In the genomic region with DNA sequence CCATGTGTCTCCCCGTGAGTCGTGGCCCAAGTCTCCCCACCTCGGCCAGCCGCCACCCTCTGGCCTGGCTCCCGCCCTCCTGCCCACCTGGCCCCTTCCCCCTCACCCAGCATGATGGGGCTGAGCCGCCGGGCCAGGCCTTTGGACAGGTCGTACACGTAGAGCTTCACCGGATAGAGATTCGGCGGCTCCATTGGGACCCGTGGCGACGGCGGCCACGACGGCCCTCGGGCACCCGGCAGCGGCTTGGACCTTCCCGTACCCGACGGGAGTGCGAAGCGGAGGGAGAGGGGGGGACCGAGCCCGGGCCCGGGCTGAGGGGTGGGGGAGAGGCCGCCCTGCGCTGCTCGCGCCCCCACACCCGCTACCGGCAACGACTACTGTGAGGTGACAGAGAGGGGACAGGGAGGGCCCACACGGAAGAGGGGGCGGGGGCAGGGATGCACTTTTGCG, we compare ENCODE assay signal across 1 cellular context.
TF ChIP-seq lines count a peak whose summit lies in the region.

TSS of gene DESI1 (minus strand) at position 398 of the 453 bp plus-strand sequence. CDS start at position 194, 204 bp downstream.

TF ChIP-seq in HepG2, 621 proteins besides CTCF, POLR2A, EP300 and RAD21 (continued from another document and continues in another):
- TF ChIP-seq NR2F6 (IDR thresholded peaks at IDR 0.05) (no peak), NR2F6 (CRISPR knock-in tag; IDR thresholded peaks at IDR 0.05) (no peak; the same call in 1 of the 2 replicates), ZZZ3 (CRISPR knock-in tag; IDR thresholded peaks at IDR 0.05; ENCODE audit: borderline replicate concordance) (no peak), CCAR2 (optimal IDR thresholded peaks at IDR 0.05; ENCODE audit: low read depth, low read length) (no peak), MED1 (CRISPR knock-in tag; IDR thresholded peaks at IDR 0.05) (peak; percentile 55; the same call in 1 of the 2 replicates), ZNF282 (IDR thresholded peaks at IDR 0.05; ENCODE audit: partially characterized antibody) (no peak), ZNF253 (CRISPR knock-in tag; IDR thresholded peaks at IDR 0.05; ENCODE audit: borderline replicate concordance) (peak; percentile 72; the same call in 1 of the 2 replicates), ZBTB37 (CRISPR knock-in tag; IDR thresholded peaks at IDR 0.05) (no peak), ZBTB42 (CRISPR knock-in tag; IDR thresholded peaks at IDR 0.05) (no peak), MLX (CRISPR knock-in tag; IDR thresholded peaks at IDR 0.05) (no peak), HIVEP1 (CRISPR knock-in tag; IDR thresholded peaks at IDR 0.05) (no peak; the same call in 1 of the 2 replicates), MTF1 (CRISPR knock-in tag; IDR thresholded peaks at IDR 0.05) (no peak), ZNF569 (CRISPR knock-in tag; IDR thresholded peaks at IDR 0.05; ENCODE audit: borderline replicate concordance) (no peak), ZNF329 (CRISPR knock-in tag; IDR thresholded peaks at IDR 0.05; ENCODE audit: low read depth) (no peak), IKZF1 (IDR thresholded peaks at IDR 0.05) (no peak), ZBTB20 (CRISPR knock-in tag; IDR thresholded peaks at IDR 0.05; ENCODE audit: borderline replicate concordance, low read depth) (no peak), ZNF567 (CRISPR knock-in tag; IDR thresholded peaks at IDR 0.05; ENCODE audit: borderline replicate concordance) (no peak), ZNF7 (CRISPR knock-in tag; IDR thresholded peaks at IDR 0.05) (no peak), NCOA2 (CRISPR knock-in tag; IDR thresholded peaks at IDR 0.05) (no peak), RXRB (CRISPR knock-in tag; IDR thresholded peaks at IDR 0.05; ENCODE audit: borderline replicate concordance) (peak; percentile 32; the same call in 1 of the 2 replicates), AHR (CRISPR knock-in tag; IDR thresholded peaks at IDR 0.05) (no peak), PRPF4 (IDR thresholded peaks at IDR 0.05; ENCODE audit: low read depth, low read length, poor library complexity, severe bottlenecking) (no peak), CREM (IDR thresholded peaks at IDR 0.05) (no peak), CREM (CRISPR knock-in tag; IDR thresholded peaks at IDR 0.05) (no peak), ZNF891 (CRISPR knock-in tag; IDR thresholded peaks at IDR 0.05) (no peak), AGO2 (optimal IDR thresholded peaks at IDR 0.05; ENCODE audit: low read depth, low read length) (no peak), ZFP62 (CRISPR knock-in tag; IDR thresholded peaks at IDR 0.05) (no peak), ZNF572 (CRISPR knock-in tag; IDR thresholded peaks at IDR 0.05) (0 out of 2 replicates have a peak, but pooled peaks have one; percentile 68), REL (CRISPR knock-in tag; conservative IDR thresholded peaks at IDR 0.05) (no peak), ZNF510 (CRISPR knock-in tag; IDR thresholded peaks at IDR 0.05; ENCODE audit: low read depth) (no peak), ZNF251 (CRISPR knock-in tag; IDR thresholded peaks at IDR 0.05) (no peak), SIX1 (CRISPR knock-in tag; IDR thresholded peaks at IDR 0.05; ENCODE audit: borderline replicate concordance) (no peak), ZMYM2 (CRISPR knock-in tag; IDR thresholded peaks at IDR 0.05) (0 out of 2 replicates have a peak, but pooled peaks have one; percentile 45), PHF20 (CRISPR knock-in tag; IDR thresholded peaks at IDR 0.05) (no peak), IKZF4 (CRISPR knock-in tag; IDR thresholded peaks at IDR 0.05; ENCODE audit: borderline replicate concordance, low read depth, not compliant biosample characterization) (no peak), TCF12 (IDR thresholded peaks at IDR 0.05) (no peak), TCF12 (CRISPR knock-in tag; IDR thresholded peaks at IDR 0.05) (0 out of 2 replicates have a peak, but pooled peaks have one; percentile 74), FOXP4 (CRISPR knock-in tag; IDR thresholded peaks at IDR 0.05) (no peak)
- TF ChIP-seq, protein P1, sequence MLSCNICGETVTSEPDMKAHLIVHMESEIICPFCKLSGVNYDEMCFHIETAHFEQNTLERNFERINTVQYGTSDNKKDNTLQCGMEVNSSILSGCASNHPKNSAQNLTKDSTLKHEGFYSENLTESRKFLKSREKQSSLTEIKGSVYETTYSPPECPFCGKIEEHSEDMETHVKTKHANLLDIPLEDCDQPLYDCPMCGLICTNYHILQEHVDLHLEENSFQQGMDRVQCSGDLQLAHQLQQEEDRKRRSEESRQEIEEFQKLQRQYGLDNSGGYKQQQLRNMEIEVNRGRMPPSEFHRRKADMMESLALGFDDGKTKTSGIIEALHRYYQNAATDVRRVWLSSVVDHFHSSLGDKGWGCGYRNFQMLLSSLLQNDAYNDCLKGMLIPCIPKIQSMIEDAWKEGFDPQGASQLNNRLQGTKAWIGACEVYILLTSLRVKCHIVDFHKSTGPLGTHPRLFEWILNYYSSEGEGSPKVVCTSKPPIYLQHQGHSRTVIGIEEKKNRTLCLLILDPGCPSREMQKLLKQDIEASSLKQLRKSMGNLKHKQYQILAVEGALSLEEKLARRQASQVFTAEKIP (CRISPR knock-in tag; IDR thresholded peaks at IDR 0.05; ENCODE audit: borderline replicate concordance), result no peak
- TF ChIP-seq, protein P2, sequence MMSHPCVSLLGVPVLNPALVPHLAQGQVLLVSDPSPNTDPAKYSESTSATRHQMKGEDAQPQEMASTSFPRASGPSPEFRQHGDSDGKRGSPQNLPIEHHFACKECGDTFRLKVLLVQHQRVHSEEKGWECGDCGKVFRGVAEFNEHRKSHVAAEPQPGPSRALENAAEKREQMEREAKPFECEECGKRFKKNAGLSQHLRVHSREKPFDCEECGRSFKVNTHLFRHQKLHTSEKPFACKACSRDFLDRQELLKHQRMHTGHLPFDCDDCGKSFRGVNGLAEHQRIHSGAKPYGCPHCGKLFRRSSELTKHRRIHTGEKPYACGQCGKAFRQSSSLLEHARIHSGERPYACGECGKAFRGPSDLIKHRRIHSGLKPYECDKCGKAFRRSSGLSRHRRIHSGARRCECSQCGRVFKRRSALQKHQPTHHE (CRISPR knock-in tag; IDR thresholded peaks at IDR 0.05; ENCODE audit: borderline replicate concordance), result peak; percentile 84; the same call in 1 of the 2 replicates
- TF ChIP-seq, protein P3, sequence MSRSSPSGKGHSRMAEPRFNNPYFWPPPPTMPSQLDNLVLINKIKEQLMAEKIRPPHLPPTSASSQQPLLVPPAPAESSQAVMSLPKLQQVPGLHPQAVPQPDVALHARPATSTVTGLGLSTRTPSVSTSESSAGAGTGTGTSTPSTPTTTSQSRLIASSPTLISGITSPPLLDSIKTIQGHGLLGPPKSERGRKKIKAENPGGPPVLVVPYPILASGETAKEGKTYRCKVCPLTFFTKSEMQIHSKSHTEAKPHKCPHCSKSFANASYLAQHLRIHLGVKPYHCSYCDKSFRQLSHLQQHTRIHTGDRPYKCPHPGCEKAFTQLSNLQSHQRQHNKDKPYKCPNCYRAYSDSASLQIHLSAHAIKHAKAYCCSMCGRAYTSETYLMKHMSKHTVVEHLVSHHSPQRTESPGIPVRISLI (CRISPR knock-in tag; IDR thresholded peaks at IDR 0.05; ENCODE audit: borderline replicate concordance), result no peak; the same call in 1 of the 2 replicates
- TF ChIP-seq, protein P4, sequence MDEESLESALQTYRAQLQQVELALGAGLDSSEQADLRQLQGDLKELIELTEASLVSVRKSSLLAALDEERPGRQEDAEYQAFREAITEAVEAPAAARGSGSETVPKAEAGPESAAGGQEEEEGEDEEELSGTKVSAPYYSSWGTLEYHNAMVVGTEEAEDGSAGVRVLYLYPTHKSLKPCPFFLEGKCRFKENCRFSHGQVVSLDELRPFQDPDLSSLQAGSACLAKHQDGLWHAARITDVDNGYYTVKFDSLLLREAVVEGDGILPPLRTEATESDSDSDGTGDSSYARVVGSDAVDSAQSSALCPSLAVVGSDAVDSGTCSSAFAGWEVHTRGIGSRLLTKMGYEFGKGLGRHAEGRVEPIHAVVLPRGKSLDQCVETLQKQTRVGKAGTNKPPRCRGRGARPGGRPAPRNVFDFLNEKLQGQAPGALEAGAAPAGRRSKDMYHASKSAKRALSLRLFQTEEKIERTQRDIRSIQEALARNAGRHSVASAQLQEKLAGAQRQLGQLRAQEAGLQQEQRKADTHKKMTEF (CRISPR knock-in tag; IDR thresholded peaks at IDR 0.05), result no peak; the same call in 1 of the 2 replicates
- TF ChIP-seq, protein P5, sequence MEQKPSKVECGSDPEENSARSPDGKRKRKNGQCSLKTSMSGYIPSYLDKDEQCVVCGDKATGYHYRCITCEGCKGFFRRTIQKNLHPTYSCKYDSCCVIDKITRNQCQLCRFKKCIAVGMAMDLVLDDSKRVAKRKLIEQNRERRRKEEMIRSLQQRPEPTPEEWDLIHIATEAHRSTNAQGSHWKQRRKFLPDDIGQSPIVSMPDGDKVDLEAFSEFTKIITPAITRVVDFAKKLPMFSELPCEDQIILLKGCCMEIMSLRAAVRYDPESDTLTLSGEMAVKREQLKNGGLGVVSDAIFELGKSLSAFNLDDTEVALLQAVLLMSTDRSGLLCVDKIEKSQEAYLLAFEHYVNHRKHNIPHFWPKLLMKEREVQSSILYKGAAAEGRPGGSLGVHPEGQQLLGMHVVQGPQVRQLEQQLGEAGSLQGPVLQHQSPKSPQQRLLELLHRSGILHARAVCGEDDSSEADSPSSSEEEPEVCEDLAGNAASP (CRISPR knock-in tag; IDR thresholded peaks at IDR 0.05; ENCODE audit: borderline replicate concordance), result peak; percentile 36; the same call in 1 of the 2 replicates
- TF ChIP-seq, protein P6, sequence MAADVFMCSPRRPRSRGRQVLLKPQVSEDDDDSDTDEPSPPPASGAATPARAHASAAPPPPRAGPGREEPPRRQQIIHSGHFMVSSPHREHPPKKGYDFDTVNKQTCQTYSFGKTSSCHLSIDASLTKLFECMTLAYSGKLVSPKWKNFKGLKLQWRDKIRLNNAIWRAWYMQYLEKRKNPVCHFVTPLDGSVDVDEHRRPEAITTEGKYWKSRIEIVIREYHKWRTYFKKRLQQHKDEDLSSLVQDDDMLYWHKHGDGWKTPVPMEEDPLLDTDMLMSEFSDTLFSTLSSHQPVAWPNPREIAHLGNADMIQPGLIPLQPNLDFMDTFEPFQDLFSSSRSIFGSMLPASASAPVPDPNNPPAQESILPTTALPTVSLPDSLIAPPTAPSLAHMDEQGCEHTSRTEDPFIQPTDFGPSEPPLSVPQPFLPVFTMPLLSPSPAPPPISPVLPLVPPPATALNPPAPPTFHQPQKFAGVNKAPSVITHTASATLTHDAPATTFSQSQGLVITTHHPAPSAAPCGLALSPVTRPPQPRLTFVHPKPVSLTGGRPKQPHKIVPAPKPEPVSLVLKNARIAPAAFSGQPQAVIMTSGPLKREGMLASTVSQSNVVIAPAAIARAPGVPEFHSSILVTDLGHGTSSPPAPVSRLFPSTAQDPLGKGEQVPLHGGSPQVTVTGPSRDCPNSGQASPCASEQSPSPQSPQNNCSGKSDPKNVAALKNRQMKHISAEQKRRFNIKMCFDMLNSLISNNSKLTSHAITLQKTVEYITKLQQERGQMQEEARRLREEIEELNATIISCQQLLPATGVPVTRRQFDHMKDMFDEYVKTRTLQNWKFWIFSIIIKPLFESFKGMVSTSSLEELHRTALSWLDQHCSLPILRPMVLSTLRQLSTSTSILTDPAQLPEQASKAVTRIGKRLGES (CRISPR knock-in tag; IDR thresholded peaks at IDR 0.05; ENCODE audit: borderline replicate concordance), result no peak
- TF ChIP-seq, protein P7, sequence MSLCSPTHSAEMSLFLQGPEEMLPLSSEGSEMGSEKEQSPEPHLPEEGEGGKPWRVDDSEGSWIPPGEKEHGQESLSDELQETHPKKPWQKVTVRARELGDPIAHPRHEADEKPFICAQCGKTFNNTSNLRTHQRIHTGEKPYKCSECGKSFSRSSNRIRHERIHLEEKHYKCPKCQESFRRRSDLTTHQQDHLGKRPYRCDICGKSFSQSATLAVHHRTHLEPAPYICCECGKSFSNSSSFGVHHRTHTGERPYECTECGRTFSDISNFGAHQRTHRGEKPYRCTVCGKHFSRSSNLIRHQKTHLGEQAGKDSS (CRISPR knock-in tag; IDR thresholded peaks at IDR 0.05; ENCODE audit: borderline replicate concordance, low read depth), result 0 out of 2 replicates have a peak, but pooled peaks have one; percentile 16
- TF ChIP-seq, protein P8, sequence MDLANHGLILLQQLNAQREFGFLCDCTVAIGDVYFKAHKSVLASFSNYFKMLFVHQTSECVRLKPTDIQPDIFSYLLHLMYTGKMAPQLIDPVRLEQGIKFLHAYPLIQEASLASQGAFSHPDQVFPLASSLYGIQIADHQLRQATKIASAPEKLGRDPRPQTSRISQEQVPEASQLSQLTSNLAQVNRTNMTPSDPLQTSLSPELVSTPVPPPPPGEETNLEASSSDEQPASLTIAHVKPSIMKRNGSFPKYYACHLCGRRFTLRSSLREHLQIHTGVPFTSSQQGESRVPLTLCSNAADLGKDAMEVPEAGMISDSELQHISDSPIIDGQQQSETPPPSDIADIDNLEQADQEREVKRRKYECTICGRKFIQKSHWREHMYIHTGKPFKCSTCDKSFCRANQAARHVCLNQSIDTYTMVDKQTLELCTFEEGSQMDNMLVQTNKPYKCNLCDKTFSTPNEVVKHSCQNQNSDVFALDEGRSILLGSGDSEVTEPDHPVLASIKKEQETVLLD (CRISPR knock-in tag; IDR thresholded peaks at IDR 0.05; ENCODE audit: low read depth), result peak; percentile 65
